13 cellular contexts compared by ENCODE assay signal in genomic region chr15:36926422-36926815, GRCh38.
"Had no signal": no experiment of that assay in that cellular context is flagged by ENCODE, and none has a peak within 500 bp of the region (broad histone marks: within the 10 kb centered on the region; RNA-seq: fewer than 3 reads in every experiment).

No MANE protein-coding gene starts in this region.

- H3K4me3 Mint-ChIP-seq: activated T-helper 17 cell treated with anti-CD3 and anti-CD28 coated beads, Interleukin-2, amount 50 U/mL, for 72 hours; effector memory CD8-positive, alpha-beta T cell; natural killer cell had no signal

- H3K27ac Mint-ChIP-seq: activated T-helper 17 cell treated with anti-CD3 and anti-CD28 coated beads, Interleukin-2, amount 50 U/mL, for 72 hours; effector memory CD8-positive, alpha-beta T cell; natural killer cell had no signal

- H3K4me1 Mint-ChIP-seq: activated T-helper 17 cell treated with anti-CD3 and anti-CD28 coated beads, Interleukin-2, amount 50 U/mL, for 72 hours; natural killer cell had no signal

- DNase-seq: activated naive CD4-positive, alpha-beta T cell treated with Interleukin-2 at 50 U/mL for 16 hours; anterior cingulate cortex; dermis blood vessel endothelial cell; effector memory CD8-positive, alpha-beta T cell; natural killer cell; stimulated activated CD4-positive, alpha-beta T cell treated with anti-CD3 and anti-CD28 coated beads, Interleukin-4, amount 100 ng/mL, for 4 hours; stimulated activated CD8-positive, alpha-beta memory T cell treated with anti-CD3 and anti-CD28 coated beads, Interleukin-4, amount 100 ng/mL, for 48 hours; stimulated activated naive CD4-positive, alpha-beta T cell treated with Interleukin-2 at 50 U/mL for 16 hours; substantia nigra; T1000 had no signal

- H3K9me3 Mint-ChIP-seq: effector memory CD8-positive, alpha-beta T cell had no signal

- H3K27me3 Mint-ChIP-seq: effector memory CD8-positive, alpha-beta T cell had no signal

- H3K36me3 Mint-ChIP-seq: natural killer cell had no signal

- ATAC-seq: activated CD4-positive, CD25-positive, alpha-beta regulatory T cell treated with anti-CD3 and anti-CD28 coated beads, Interleukin-2, amount 50 U/mL, for 24 hours; activated T-helper 17 cell treated with anti-CD3 and anti-CD28 coated beads, Interleukin-2, amount 50 U/mL, for 72 hours; effector memory CD8-positive, alpha-beta T cell; gastroesophageal sphincter; natural killer cell had no signal
